Comparison of ENCODE assay signal across 19 cellular contexts in genomic region chr17:8792646-8793045, GRCh38. TPM values are rescaled to one million over a fixed set of nuclear protein-coding genes. Genes with fewer than 3 reads are reported as not detected.
DNase-seq lines count a peak whose midpoint lies in the region; TF ChIP-seq lines count a peak whose summit lies in the region.
"Had no signal": no experiment of that assay in that cellular context is flagged by ENCODE, and none has a peak within 500 bp of the region (broad histone marks: within the 10 kb centered on the region; RNA-seq: fewer than 3 reads in every experiment).

No MANE protein-coding gene starts in this region.

- no peak overlapping the region for H3K9ac ChIP-seq in H9 (ENCODE audit: extremely low read depth, insufficient read length, low read length)

- H3K79me2 ChIP-seq in H9 (ENCODE audit: insufficient read depth, low read length) (no peaks in the 10 kb centered on the region), OCI-LY7 (ENCODE audit: insufficient read depth, low read depth, low read length) (no peaks in the 10 kb centered on the region)

- no peak overlapping the region for H3K14ac ChIP-seq in H9 (ENCODE audit: insufficient read depth, low read length)

- no peak overlapping the region for H3K56ac ChIP-seq in H9 (ENCODE audit: insufficient read length, low read depth, low read length)

- H3K18ac ChIP-seq in H9 (ENCODE audit: insufficient read length, low read depth, low read length) = no peak overlapping the region

- no peak overlapping the region for H2BK15ac ChIP-seq in H9 (ENCODE audit: low read depth, low read length)

- H4K20me1 ChIP-seq in H9 (ENCODE audit: control insufficient read depth, insufficient read depth, insufficient read length) (no peaks in the 10 kb centered on the region), OCI-LY7 (ENCODE audit: insufficient read depth, low read length) (no peaks in the 10 kb centered on the region)

- H4K91ac ChIP-seq in H9 (ENCODE audit: insufficient read length, low read depth, low read length) = no peak overlapping the region

- H3K27me3 ChIP-seq in H9 (ENCODE audit: insufficient read depth, low read length) (no peaks in the 10 kb centered on the region), WERI-Rb-1 (ENCODE audit: insufficient read depth, low read depth, severe bottlenecking) (no peaks in the 10 kb centered on the region)

- CTCF ChIA-PET in OCI-LY7 (lab: Charles Lee; ENCODE audit: unreplicated experiment) = no interaction called here

- H4K8ac ChIP-seq in H9 (replicated peaks; ENCODE audit: insufficient read length, low read depth, low read length) = no peak overlapping the region

- no peak overlapping the region for H4K5ac ChIP-seq in H9 (ENCODE audit: insufficient read length, low read depth, low read length)

- H3K4me3 Mint-ChIP-seq in H9 = no peak overlapping the region
- H3K4me3 Mint-ChIP-seq in nephron progenitor cell = no peak overlapping the region
- H3K4me3 Mint-ChIP-seq: CD4-positive, CD25-positive, alpha-beta regulatory T cell; CD8-positive, alpha-beta T cell; GM23338; HFFc6 had no signal

- H3K4me2 ChIP-seq in H9 (ENCODE audit: insufficient read depth, insufficient read length, low read length) (no peak overlapping the region), OCI-LY7 (ENCODE audit: low read length) (no peak overlapping the region)
- H3K4me2 ChIP-seq: GM23338 had no signal

- no peaks in the 10 kb centered on the region for H3K23me2 ChIP-seq in H9 (ENCODE audit: insufficient read length, low read depth, low read length, poor library complexity, severe bottlenecking)

- H3K4me3 ChIP-seq in WERI-Rb-1 (ENCODE audit: low read depth, low read length) = no peak overlapping the region
- no peak overlapping the region for H3K4me3 ChIP-seq in OCI-LY7 (ENCODE audit: low read depth, low read length, poor library complexity, severe bottlenecking)
- H3K4me3 ChIP-seq: GM12878, GM23338, HAP-1 had no signal

- peaks cover 5% of the 10 kb centered on the region for H3K9me3 ChIP-seq in H9 (ENCODE audit: control insufficient read depth, low read depth, low read length)
- H3K9me3 ChIP-seq in WERI-Rb-1 (ENCODE audit: severe bottlenecking) = peaks cover 13% of the 10 kb centered on the region
- peaks cover 8% of the 10 kb centered on the region for H3K9me3 ChIP-seq in OCI-LY7 (ENCODE audit: low read length)
- H3K9me3 ChIP-seq: Caco-2 had no signal

- no peak overlapping the region for H3K23ac ChIP-seq in H9 (ENCODE audit: insufficient read length, low read depth, low read length)

- no TSS peak for BruUV-seq in OCI-LY7 (replicated peaks; lab: Mats Ljungman, UMichigan)

- no CpG with 5 or more reads among the region's 6 CpGs for WGBS in H9 (ENCODE audit: extremely low coverage, insufficient read length, low lambda C conversion rate)

- no peak overlapping the region for H2BK20ac ChIP-seq in H9 (ENCODE audit: low read depth, low read length, poor library complexity, severe bottlenecking)

- no peak overlapping the region for H2AK5ac ChIP-seq in H9 (ENCODE audit: insufficient read length, low read length)

- no peak overlapping the region for H3T11ph ChIP-seq in H9 (ENCODE audit: low read length)

- H3K36me3 ChIP-seq in WERI-Rb-1 (no peaks in the 10 kb centered on the region; the same call in 1 of the 2 replicates), OCI-LY7 (ENCODE audit: insufficient read depth, low read length) (no peaks in the 10 kb centered on the region)
- H3K36me3 ChIP-seq: HAP-1 had no signal

- H3K4me1 ChIP-seq in H9 (ENCODE audit: insufficient read depth, low read length) = no peaks in the 10 kb centered on the region
- no peaks in the 10 kb centered on the region for H3K4me1 ChIP-seq in OCI-LY7 (ENCODE audit: insufficient read depth, low read length, poor library complexity, severe bottlenecking)
- H3K4me1 ChIP-seq: HAP-1 had no signal

- DNase-seq in H9 (peak; percentile 5), WERI-Rb-1 (peak; percentile 72), nephron progenitor cell (no peak), SW480 (ENCODE audit: low spot score) (no peak), OCI-LY7 (ENCODE audit: low spot score) (no peak), NCI-H510A (lab: John Stamatoyannopoulos, UW) (no peak)
- DNase-seq: C1 segment of cervical spinal cord; Caco-2; CD4-positive, CD25-positive, alpha-beta regulatory T cell; CD8-positive, alpha-beta T cell; DMS153; GDM1; HFFc6 had no signal

- H3K4me1 Mint-ChIP-seq in H9 (peaks cover 16 to 29% of the 10 kb centered on the region in 2 experiments), nephron progenitor cell (peaks cover 10% of the 10 kb centered on the region)
- H3K4me1 Mint-ChIP-seq: CD4-positive, CD25-positive, alpha-beta regulatory T cell had no signal

- H3K36me3 Mint-ChIP-seq in H9 (ENCODE audit: insufficient read depth in 1 of 3, low read depth in 3 of 3) (peaks cover 2 to 10% (median 6%) of the 10 kb centered on the region in 3 experiments; a peak in 6 of 7 replicates), nephron progenitor cell (ENCODE audit: low read depth) (no peaks in the 10 kb centered on the region)
- H3K36me3 Mint-ChIP-seq: CD4-positive, CD25-positive, alpha-beta regulatory T cell; CD8-positive, alpha-beta T cell had no signal

- no peak overlapping the region for H2BK12ac ChIP-seq in H9 (ENCODE audit: insufficient read length, low read depth, low read length)

- intact Hi-C loops in OCI-LY7 (cut with micrococcal nuclease; ENCODE audit: unreplicated experiment) = no loop called here

- no peak overlapping the region for H3K27ac ChIP-seq in H9 (ENCODE audit: insufficient read length, low read depth, low read length)
- peak overlapping the region; percentile 82 for H3K27ac ChIP-seq in WERI-Rb-1
- H3K27ac ChIP-seq in OCI-LY7 (ENCODE audit: low read depth, low read length, poor library complexity, severe bottlenecking) = no peak overlapping the region

- POLR2A ChIA-PET in OCI-LY7 (lab: Charles Lee) = no interaction called here

- H3K27me3 Mint-ChIP-seq in H9 (ENCODE audit: low read depth) = no peaks in the 10 kb centered on the region; the same call in 1 of the 2 replicates
- peaks cover 22% of the 10 kb centered on the region for H3K27me3 Mint-ChIP-seq in nephron progenitor cell (ENCODE audit: low read depth, poor library complexity)

- no peak overlapping the region for H3K4ac ChIP-seq in H9 (ENCODE audit: low read depth, low read length)

- H2BK120ac ChIP-seq in H9 (ENCODE audit: low read depth, low read length, poor library complexity, severe bottlenecking) = no peak overlapping the region

- H3K9me3 Mint-ChIP-seq in H9 = peaks cover 9 to 16% of the 10 kb centered on the region in 2 experiments
- H3K9me3 Mint-ChIP-seq in nephron progenitor cell = peaks cover 30% of the 10 kb centered on the region

- H2BK5ac ChIP-seq in H9 (ENCODE audit: insufficient read length, low read length) = no peak overlapping the region

- TF ChIP-seq CTCF in H9 (conservative IDR thresholded peaks at IDR 0.05) (no peak), WERI-Rb-1 (IDR thresholded peaks at IDR 0.05; ENCODE audit: low read depth, low read length) (no peak), nephron progenitor cell (IDR thresholded peaks at IDR 0.05) (no peak), OCI-LY7 (conservative IDR thresholded peaks at IDR 0.05; ENCODE audit: low read length) (no peak)

- H3K9me2 ChIP-seq in OCI-LY7 (ENCODE audit: insufficient read depth, low read length) = no peaks in the 10 kb centered on the region

- H3K79me1 ChIP-seq in H9 (ENCODE audit: insufficient read depth, low read depth, low read length, poor library complexity, severe bottlenecking) = no peaks in the 10 kb centered on the region

- H3K27ac Mint-ChIP-seq in H9 (no peak overlapping the region), nephron progenitor cell (peak overlapping the region; percentile 44)
- H3K27ac Mint-ChIP-seq: CD4-positive, CD25-positive, alpha-beta regulatory T cell; CD8-positive, alpha-beta T cell; GM23338; HFFc6 had no signal

- H2AFZ ChIP-seq in H9 (ENCODE audit: low read length) = no peak overlapping the region
- no peak overlapping the region for H2AFZ ChIP-seq in OCI-LY7 (ENCODE audit: low read length)
- H2AFZ ChIP-seq: GM23338 had no signal

RNA-seq across cellular contexts. Expression of gene MFSD6L, which starts 6.5 kb away (rescaled TPM):
- 2.1 TPM in 2 replicates for total RNA-seq in H9 (2021)
- not detected in 2 replicates for total RNA-seq in OCI-LY7 (2014; rRNA removed; shearing (Covaris generic))
- not detected in 2 replicates for total RNA-seq in OCI-LY7 (2022)
- total RNA-seq: A172; A673; Caco-2; CD4-positive, CD25-positive, alpha-beta regulatory T cell; CD8-positive, alpha-beta T cell; H4; HFFc6 had no signal

RNA-seq across cellular contexts. Expression of gene SPDYE4, which starts 34.3 kb away (rescaled TPM):
- total RNA-seq in H9 (2021) (not detected in 2 replicates), OCI-LY7 (2022) (not detected in 2 replicates)
- not detected in 2 replicates for total RNA-seq in OCI-LY7 (2014; rRNA removed; shearing (Covaris generic))
- total RNA-seq: A172; A673; Caco-2; CD4-positive, CD25-positive, alpha-beta regulatory T cell; CD8-positive, alpha-beta T cell; GM12878; GM23338; H4; HFFc6 had no signal

RNA-seq across cellular contexts. Expression of gene CCDC42, which starts 48.0 kb away (rescaled TPM):
- total RNA-seq in H9 (2021) (not detected in 2 replicates), OCI-LY7 (2022) (0.40 and 0.50 TPM in 2 replicates)
- total RNA-seq in OCI-LY7 (2014; rRNA removed; shearing (Covaris generic)) = not detected in 2 replicates
- total RNA-seq: A172; A673; Caco-2; CD4-positive, CD25-positive, alpha-beta regulatory T cell; GM23338; HFFc6 had no signal

Comparison
In these comparisons a context has a peak if more than half of its experiments do, and no peak if none do; other contexts are left out.
1. DNase-seq: peak in H9 (single experiment) and WERI-Rb-1 (single experiment); none in nephron progenitor cell (single experiment), SW480 (single experiment), OCI-LY7 (single experiment) and NCI-H510A (single experiment).